ENCODE assay signal across 28 cellular contexts in the genomic region with DNA sequence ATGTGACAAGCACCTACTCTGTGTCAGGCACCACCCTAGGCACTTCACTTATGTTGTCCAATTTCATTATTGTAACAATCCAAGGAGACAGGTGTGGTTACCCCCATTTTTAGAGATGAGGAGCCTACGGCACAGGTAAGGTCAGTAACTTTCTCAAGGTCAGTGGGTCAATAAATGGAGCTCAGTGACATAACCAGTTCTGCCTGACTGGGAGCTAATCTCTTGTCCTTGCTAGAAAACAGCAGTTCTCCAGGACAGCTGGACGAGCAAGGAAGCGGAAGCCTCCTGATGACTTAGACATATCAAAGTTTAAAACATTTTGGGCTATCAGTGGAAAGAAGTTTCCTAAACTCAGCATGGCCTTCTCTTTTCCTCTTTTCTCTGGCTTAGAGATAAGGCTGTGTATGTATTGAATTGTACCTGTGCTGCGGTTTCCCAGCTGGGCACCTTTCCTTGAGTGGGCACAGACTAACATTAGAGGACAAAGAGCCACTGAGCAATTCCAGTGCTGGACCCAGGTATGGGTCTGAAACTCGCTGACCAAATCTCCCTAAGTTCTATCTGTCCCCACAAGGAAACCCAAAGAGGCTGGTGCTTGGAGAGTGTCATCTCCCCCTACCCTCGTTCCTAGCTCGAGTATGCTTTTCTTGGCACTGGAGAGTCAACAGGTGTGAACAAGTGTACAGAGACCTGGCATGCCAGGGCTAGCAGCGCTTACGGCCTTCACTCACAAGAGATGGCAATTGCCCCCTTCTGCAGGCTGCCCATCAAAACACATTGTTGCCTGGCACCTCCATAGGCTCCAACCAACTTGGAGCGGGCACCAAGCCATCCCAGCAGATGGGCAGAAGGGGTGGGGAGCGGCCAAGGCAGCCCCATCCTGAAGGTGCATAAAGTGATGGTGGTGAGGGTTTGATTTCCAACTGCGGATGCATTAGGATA.
"Had no signal": no experiment of that assay in that cellular context is flagged by ENCODE, and none has a peak within 500 bp of the region (broad histone marks: within the 10 kb centered on the region; RNA-seq: fewer than 3 reads in every experiment).

No MANE protein-coding gene starts in this region.

- H3K27ac ChIP-seq: adrenal gland, brain microvascular endothelial cell, SJCRH30, SK-N-MC, WERI-Rb-1 had no signal

- H3K36me3 ChIP-seq: adrenal gland, brain microvascular endothelial cell, SJCRH30, WERI-Rb-1 had no signal

- H3K4me1 ChIP-seq: adrenal gland, SJCRH30 had no signal

- H3K4me3 ChIP-seq: adrenal gland, SJCRH30, SK-N-MC had no signal

- H3K9me3 ChIP-seq: adrenal gland, SJCRH30 had no signal

- ATAC-seq: activated naive CD4-positive, alpha-beta T cell treated with anti-CD3 and anti-CD28 coated beads, Interleukin-2, amount 50 U/mL, for 72 hours; activated T-cell treated with anti-CD3 and anti-CD28 coated beads, Interleukin-2, amount 50 U/mL, for 72 hours; Panc1 had no signal

- H3K27me3 ChIP-seq: adrenal gland, brain microvascular endothelial cell, SJCRH30 had no signal

- FAIRE-seq: colon had no signal

- DNase-seq: activated CD4-positive, alpha-beta memory T cell treated with anti-CD3 and anti-CD28 coated beads, Interleukin-2, amount 10 ng/mL, durations not matched to agents 7 days and 5 days; activated CD4-positive, alpha-beta T cell treated with anti-CD3 and anti-CD28 coated beads for 1 hour; activated CD4-positive, alpha-beta T cell treated with anti-CD3 and anti-CD28 coated beads for 48 hours; activated CD4-positive, CD25-positive, alpha-beta regulatory T cell; activated CD8-positive, alpha-beta memory T cell treated with anti-CD3 and anti-CD28 coated beads for 24 hours; activated gamma-delta T cell; activated naive CD4-positive, alpha-beta T cell treated with Interleukin-2 at 50 U/mL for 16 hours; activated T-cell treated with anti-CD3 and anti-CD28 coated beads, Interleukin-2, amount 50 U/mL, for 1 hour; activated T-cell treated with anti-CD3 and anti-CD28 coated beads, Interleukin-2, amount 50 U/mL, for 72 hours; adrenal gland; brain microvascular endothelial cell; NCI-H1092 treated with DMSO at 0.1 percent for 48 hours; NCI-H1417; NCI-H146; NCI-H1930; NCI-H2081 treated with DMSO at 0.1 percent for 48 hours; NCI-H226; NCI-H446 treated with DMSO at 0.1 percent for 48 hours; NCI-H524; OCI-M1; SHP77; SJCRH30; T1000; WERI-Rb-1 had no signal
